ENCODE assay signal across 15 cellular contexts in genomic region chr3:134903840-134904239, GRCh38.
DNase-seq lines count a peak whose midpoint lies in the region; ATAC-seq, FAIRE-seq and TF ChIP-seq lines count a peak whose summit lies in the region.
"Had no signal": no experiment of that assay in that cellular context is flagged by ENCODE, and none has a peak within 500 bp of the region (broad histone marks: within the 10 kb centered on the region; RNA-seq: fewer than 3 reads in every experiment).

No MANE protein-coding gene starts in this region.

- CTCF ChIA-PET in GM12878 (lab: Yijun Ruan, JAX) = interaction anchor here (0.9 to 5.3 kb wide), 19 partner anchors 8 to 411 kb away, joined by 3 to 58 read pairs (median 4); partner anchors contain the start of gene EPHB1
- CTCF ChIA-PET in MCF 10A (lab: Yijun Ruan, JAX) = no interaction called here

- no TSS peak for BruUV-seq in GM12878 (replicated peaks; lab: Mats Ljungman, UMichigan)
- no TSS peak for BruUV-seq in MCF 10A (replicated peaks; lab: Mats Ljungman, UMichigan)

- peak overlapping the region; percentile 27; the same call in 1 of the 2 replicates for H3K4me3 ChIP-seq in GM12878
- H3K4me3 ChIP-seq: dorsolateral prefrontal cortex, skin epidermis had no signal

- no peaks in the 10 kb centered on the region; the same call in 1 of the 2 replicates for H4K20me1 ChIP-seq in GM12878 (ENCODE audit: control insufficient read depth, insufficient read depth)

- no peak overlapping the region for H3K4me3 Mint-ChIP-seq in glutamatergic neuron (ENCODE audit: unreplicated experiment)
- H3K4me3 Mint-ChIP-seq in MCF 10A (ENCODE audit: unreplicated experiment) = no peak overlapping the region
- no peak overlapping the region for H3K4me3 Mint-ChIP-seq in osteocyte (ENCODE audit: unreplicated experiment)

- RAD21 ChIA-PET in GM12878 (lab: Charles Lee; ENCODE audit: unreplicated experiment) = interaction anchor here (0.7 to 6.9 kb wide), 31 partner anchors 8 to 600 kb away, joined by 3 to 111 read pairs (median 5); partner anchors contain the start of gene EPHB1

- TF ChIP-seq POLR2A in GM12878 (IDR thresholded peaks at IDR 0.05; ENCODE audit: low read depth, low read length) = no peak

- ATAC-seq in GM18867 (IDR thresholded peaks at IDR 0.05; ENCODE audit: unreplicated experiment) = peak; percentile 42
- ATAC-seq in GM21526 (IDR thresholded peaks at IDR 0.05; ENCODE audit: low FRiP score, unreplicated experiment) = peak; percentile 28
- ATAC-seq in HG03095 (IDR thresholded peaks at IDR 0.05; ENCODE audit: unreplicated experiment) = peak; percentile 33
- ATAC-seq in GM12878 = peak; percentile 73

- TF ChIP-seq CTCF in GM12878 (IDR thresholded peaks at IDR 0.05 in 2 of 3, conservative IDR thresholded peaks at IDR 0.05 in 1 of 3; ENCODE audit: control insufficient read depth in 2 of 3, extremely low read depth in 1 of 3, insufficient read depth in 1 of 3, low read depth in 3 of 3, low read length in 3 of 3) = no peak
- no peak for TF ChIP-seq CTCF in glutamatergic neuron (IDR thresholded peaks at IDR 0.05; ENCODE audit: partially characterized antibody, unreplicated experiment)
- no peak for TF ChIP-seq CTCF in MCF 10A (IDR thresholded peaks at IDR 0.05; ENCODE audit: unreplicated experiment)
- no peak for TF ChIP-seq CTCF in osteocyte (IDR thresholded peaks at IDR 0.05)

- intact Hi-C loops in GM12878 (cut with micrococcal nuclease; ENCODE audit: unreplicated experiment) (loop anchor here (1.0 to 5.0 kb wide), 4 partner anchors 18 to 109 kb away; partner anchors contain the start of gene EPHB1), MCF 10A (cut with micrococcal nuclease) (no loop called here)

- peak overlapping the region; percentile 86 for H3K4me2 ChIP-seq in GM12878 (ENCODE audit: control insufficient read depth, insufficient read depth)

- peak overlapping the region; percentile 78 for H3K27ac ChIP-seq in GM12878 (ENCODE audit: control insufficient read depth, insufficient read depth)
- H3K27ac ChIP-seq: skin epidermis had no signal

- SMC1A ChIA-PET in GM12878 (lab: Charles Lee; ENCODE audit: uncharacterized antibody, unreplicated experiment) = interaction anchor here (0.7 to 6.7 kb wide), 32 partner anchors 8 to 406 kb away, joined by 3 to 110 read pairs (median 5); partner anchors contain the start of gene EPHB1

- H3K4me1 Mint-ChIP-seq in glutamatergic neuron (ENCODE audit: low read depth, unreplicated experiment) (no peaks in the 10 kb centered on the region), MCF 10A (ENCODE audit: insufficient read depth, unreplicated experiment) (no peaks in the 10 kb centered on the region), osteocyte (ENCODE audit: unreplicated experiment) (no peaks in the 10 kb centered on the region)

- H3K27me3 Mint-ChIP-seq in glutamatergic neuron (ENCODE audit: unreplicated experiment) (peaks cover 1% of the 10 kb centered on the region), MCF 10A (ENCODE audit: insufficient read depth, unreplicated experiment) (no peaks in the 10 kb centered on the region), osteocyte (ENCODE audit: unreplicated experiment) (no peaks in the 10 kb centered on the region)
- H3K27me3 Mint-ChIP-seq: CD4-positive, CD25-positive, alpha-beta regulatory T cell had no signal

- whole genome bisulfite sequencing in GM12878 (ENCODE audit: insufficient coverage, insufficient replicate concordance, low lambda C conversion rate, missing lambda C conversion rate) = 0% methylated on average over 4 of the region's 4 CpGs

- H3K79me2 ChIP-seq in GM12878 (ENCODE audit: control insufficient read depth, insufficient read depth, low read length) = peaks cover 31% of the 10 kb centered on the region

- TF ChIP-seq EP300 in GM12878 (IDR thresholded peaks at IDR 0.05; ENCODE audit: borderline replicate concordance in 1 of 2, control insufficient read depth in 1 of 2, low read depth in 2 of 2, low read length in 2 of 2) = no peak

- no peaks in the 10 kb centered on the region for H3K9me3 ChIP-seq in GM12878 (replicated peaks; ENCODE audit: control insufficient read depth, insufficient read depth, low read length)

- no peak overlapping the region for H2AFZ ChIP-seq in GM12878 (ENCODE audit: control insufficient read depth, low read depth, low read length)

- H3K36me3 Mint-ChIP-seq in glutamatergic neuron (ENCODE audit: unreplicated experiment) (no peaks in the 10 kb centered on the region), MCF 10A (ENCODE audit: insufficient read depth, unreplicated experiment) (no peaks in the 10 kb centered on the region), osteocyte (ENCODE audit: unreplicated experiment) (no peaks in the 10 kb centered on the region)
- H3K36me3 Mint-ChIP-seq: CD4-positive, CD25-positive, alpha-beta regulatory T cell had no signal

- no peak for TF ChIP-seq RAD21 in GM12878 (IDR thresholded peaks at IDR 0.05; ENCODE audit: insufficient read depth, low read depth, low read length)

- peaks cover 39% of the 10 kb centered on the region for H3K4me1 ChIP-seq in GM12878 (ENCODE audit: control insufficient read depth, insufficient read depth, low read length)

- POLR2A ChIA-PET in GM12878 (lab: Charles Lee) (interaction anchor here (0.9 to 2.4 kb wide), 12 partner anchors 8 to 120 kb away, joined by 3 to 11 read pairs (median 4); partner anchors contain the start of gene EPHB1), MCF 10A (lab: Yijun Ruan, JAX) (no interaction called here)

- H3K9ac ChIP-seq in GM12878 (ENCODE audit: control insufficient read depth, insufficient read depth, low read length) = peak overlapping the region; percentile 59

- FAIRE-seq in GM12878 (lab: Jason Lieb, UNC) = no peak

- H3K27ac Mint-ChIP-seq in glutamatergic neuron (ENCODE audit: unreplicated experiment) = no peak overlapping the region
- no peak overlapping the region for H3K27ac Mint-ChIP-seq in MCF 10A (ENCODE audit: low read depth, unreplicated experiment)
- no peak overlapping the region for H3K27ac Mint-ChIP-seq in osteocyte (ENCODE audit: unreplicated experiment)

- no peak for DNase-seq in GM12878 (ENCODE audit: low read depth, low spot score)
- DNase-seq in glutamatergic neuron = no peak
- no peak for DNase-seq in NCI-H82 treated with DMSO at 0.1 percent for 48 hours (lab: John Stamatoyannopoulos, UW; ENCODE audit: unreplicated experiment)
- DNase-seq in MCF 10A (ENCODE audit: unreplicated experiment) = no peak
- DNase-seq in osteocyte (ENCODE audit: extremely low spot score, unreplicated experiment) = no peak
- DNase-seq: activated CD4-positive, alpha-beta T cell treated with anti-CD3 and anti-CD28 coated beads for 1 hour; dorsolateral prefrontal cortex; mammary epithelial cell; NCI-H2029 treated with DMSO at 0.1 percent for 48 hours; SHP77 treated with DMSO at 0.1 percent for 48 hours had no signal

- no peaks in the 10 kb centered on the region for H3K27me3 ChIP-seq in GM12878 (replicated peaks in 1 of 2; ENCODE audit: control insufficient read depth in 2 of 2, insufficient read depth in 2 of 2, low read length in 1 of 2)
- H3K27me3 ChIP-seq: dorsolateral prefrontal cortex had no signal

- H3K36me3 ChIP-seq in GM12878 (ENCODE audit: control insufficient read depth in 2 of 2, insufficient read depth in 2 of 2, low read length in 1 of 2) = peaks cover 0 to 4% of the 10 kb centered on the region in 2 experiments; a peak in 2 of 4 replicates

- in situ Hi-C loops in GM12878 (cut with MboI) = no loop called here

- H3K9me3 Mint-ChIP-seq in glutamatergic neuron (ENCODE audit: unreplicated experiment) = no peaks in the 10 kb centered on the region
- peaks cover 31% of the 10 kb centered on the region for H3K9me3 Mint-ChIP-seq in MCF 10A (ENCODE audit: unreplicated experiment)
- no peaks in the 10 kb centered on the region for H3K9me3 Mint-ChIP-seq in osteocyte (ENCODE audit: unreplicated experiment)

TF ChIP-seq in GM12878, 131 proteins besides CTCF, POLR2A, EP300 and RAD21:
- TF ChIP-seq ZZZ3 (IDR thresholded peaks at IDR 0.05; ENCODE audit: control insufficient read depth, insufficient read length, low read depth) = no peak
- TF ChIP-seq, protein P1, sequence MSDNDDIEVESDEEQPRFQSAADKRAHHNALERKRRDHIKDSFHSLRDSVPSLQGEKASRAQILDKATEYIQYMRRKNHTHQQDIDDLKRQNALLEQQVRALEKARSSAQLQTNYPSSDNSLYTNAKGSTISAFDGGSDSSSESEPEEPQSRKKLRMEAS (IDR thresholded peaks at IDR 0.05; ENCODE audit: low read depth, low read length) = no peak
- 0 out of 2 replicates have a peak, but pooled peaks have one; percentile 50 for TF ChIP-seq TCF12 (IDR thresholded peaks at IDR 0.05; ENCODE audit: low read depth, low read length)
- TF ChIP-seq RUNX3 (IDR thresholded peaks at IDR 0.05; ENCODE audit: low read length) = no peak
- no peak for TF ChIP-seq FOXK2 (IDR thresholded peaks at IDR 0.05)
- no peak for TF ChIP-seq PML (IDR thresholded peaks at IDR 0.05; ENCODE audit: low read length)
- no peak for TF ChIP-seq SRF (IDR thresholded peaks at IDR 0.05; ENCODE audit: low read depth in 2 of 2, low read length in 2 of 2)
- TF ChIP-seq, protein P2, sequence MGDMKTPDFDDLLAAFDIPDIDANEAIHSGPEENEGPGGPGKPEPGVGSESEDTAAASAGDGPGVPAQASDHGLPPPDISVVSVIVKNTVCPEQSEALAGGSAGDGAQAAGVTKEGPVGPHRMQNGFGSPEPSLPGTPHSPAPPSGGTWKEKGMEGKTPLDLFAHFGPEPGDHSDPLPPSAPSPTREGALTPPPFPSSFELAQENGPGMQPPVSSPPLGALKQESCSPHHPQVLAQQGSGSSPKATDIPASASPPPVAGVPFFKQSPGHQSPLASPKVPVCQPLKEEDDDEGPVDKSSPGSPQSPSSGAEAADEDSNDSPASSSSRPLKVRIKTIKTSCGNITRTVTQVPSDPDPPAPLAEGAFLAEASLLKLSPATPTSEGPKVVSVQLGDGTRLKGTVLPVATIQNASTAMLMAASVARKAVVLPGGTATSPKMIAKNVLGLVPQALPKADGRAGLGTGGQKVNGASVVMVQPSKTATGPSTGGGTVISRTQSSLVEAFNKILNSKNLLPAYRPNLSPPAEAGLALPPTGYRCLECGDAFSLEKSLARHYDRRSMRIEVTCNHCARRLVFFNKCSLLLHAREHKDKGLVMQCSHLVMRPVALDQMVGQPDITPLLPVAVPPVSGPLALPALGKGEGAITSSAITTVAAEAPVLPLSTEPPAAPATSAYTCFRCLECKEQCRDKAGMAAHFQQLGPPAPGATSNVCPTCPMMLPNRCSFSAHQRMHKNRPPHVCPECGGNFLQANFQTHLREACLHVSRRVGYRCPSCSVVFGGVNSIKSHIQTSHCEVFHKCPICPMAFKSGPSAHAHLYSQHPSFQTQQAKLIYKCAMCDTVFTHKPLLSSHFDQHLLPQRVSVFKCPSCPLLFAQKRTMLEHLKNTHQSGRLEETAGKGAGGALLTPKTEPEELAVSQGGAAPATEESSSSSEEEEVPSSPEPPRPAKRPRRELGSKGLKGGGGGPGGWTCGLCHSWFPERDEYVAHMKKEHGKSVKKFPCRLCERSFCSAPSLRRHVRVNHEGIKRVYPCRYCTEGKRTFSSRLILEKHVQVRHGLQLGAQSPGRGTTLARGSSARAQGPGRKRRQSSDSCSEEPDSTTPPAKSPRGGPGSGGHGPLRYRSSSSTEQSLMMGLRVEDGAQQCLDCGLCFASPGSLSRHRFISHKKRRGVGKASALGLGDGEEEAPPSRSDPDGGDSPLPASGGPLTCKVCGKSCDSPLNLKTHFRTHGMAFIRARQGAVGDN (IDR thresholded peaks at IDR 0.05) = 0 out of 2 replicates have a peak, but pooled peaks have one; percentile 41
